Comparison of ENCODE assay signal across 15 cellular contexts in genomic region chr16:49557070-49557446, GRCh38.
DNase-seq lines count a peak whose midpoint lies in the region; ATAC-seq and TF ChIP-seq lines count a peak whose summit lies in the region.
"Had no signal": no experiment of that assay in that cellular context is flagged by ENCODE, and none has a peak within 500 bp of the region (broad histone marks: within the 10 kb centered on the region; RNA-seq: fewer than 3 reads in every experiment).

No MANE protein-coding gene starts in this region.

- peak overlapping the region; percentile 73 for H3K4me2 ChIP-seq in GM23338
- H3K4me2 ChIP-seq in neural progenitor cell: peak overlapping the region; percentile 83
- no peak overlapping the region for H3K4me2 ChIP-seq in osteoblast (ENCODE audit: insufficient read depth, low read length)

- H3K79me2 ChIP-seq in GM23338 (replicated peaks; ENCODE audit: insufficient read depth) (no peaks in the 10 kb centered on the region), neural progenitor cell (ENCODE audit: low read depth) (no peaks in the 10 kb centered on the region), osteoblast (ENCODE audit: insufficient read depth, low read length) (no peaks in the 10 kb centered on the region)

- no peaks in the 10 kb centered on the region for H3K9me3 ChIP-seq in neural progenitor cell (ENCODE audit: low read depth)
- no peaks in the 10 kb centered on the region for H3K9me3 ChIP-seq in osteoblast (ENCODE audit: low read depth, low read length)
- H3K9me3 ChIP-seq in MG63: no peaks in the 10 kb centered on the region
- H3K9me3 ChIP-seq: BE2C, heart right ventricle, pancreas had no signal

- H3K36me3 ChIP-seq in GM23338 (ENCODE audit: insufficient read depth) (no peaks in the 10 kb centered on the region), neural progenitor cell (no peaks in the 10 kb centered on the region), osteoblast (ENCODE audit: insufficient read depth, low read length) (no peaks in the 10 kb centered on the region), MG63 (no peaks in the 10 kb centered on the region)
- H3K36me3 ChIP-seq: BE2C, heart right ventricle, pancreas had no signal

- H3K36me3 Mint-ChIP-seq in GM23338 (ENCODE audit: low read depth): no peaks in the 10 kb centered on the region
- no peaks in the 10 kb centered on the region for H3K36me3 Mint-ChIP-seq in chondrocyte (ENCODE audit: low read depth)
- H3K36me3 Mint-ChIP-seq in neural progenitor cell: peaks cover 20% of the 10 kb centered on the region
- no peaks in the 10 kb centered on the region for H3K36me3 Mint-ChIP-seq in activated naive CD4-positive, alpha-beta T cell treated with anti-CD3 and anti-CD28 coated beads, Interleukin-2, amount 50 U/mL, for 72 hours
- H3K36me3 Mint-ChIP-seq: brain; stimulated activated naive B cell treated with anti-CD40 and anti-IgM and Interleukin-4, amounts not matched to agents 10 μg/mL and 1 μg/mL and 100 μg/mL, for 72 hours had no signal

- H3K4me3 Mint-ChIP-seq in GM23338 (peak overlapping the region; percentile 68; the same call in 2 of the 3 replicates), chondrocyte (ENCODE audit: unreplicated experiment) (peak overlapping the region; percentile 60), neural progenitor cell (no peak overlapping the region)
- H3K4me3 Mint-ChIP-seq: stimulated activated naive B cell treated with anti-CD40 and anti-IgM and Interleukin-4, amounts not matched to agents 10 μg/mL and 1 μg/mL and 100 μg/mL, for 72 hours had no signal

- peak; percentile 96 for ATAC-seq in GM23338
- ATAC-seq in activated naive CD4-positive, alpha-beta T cell treated with anti-CD3 and anti-CD28 coated beads, Interleukin-2, amount 50 U/mL, for 72 hours: no peak
- ATAC-seq: pancreas; stimulated activated naive B cell treated with anti-CD40 and anti-IgM and Interleukin-4, amounts not matched to agents 10 μg/mL and 1 μg/mL and 100 μg/mL, for 72 hours had no signal

- H4K20me1 ChIP-seq in GM23338 (replicated peaks; ENCODE audit: insufficient read depth) (no peaks in the 10 kb centered on the region), neural progenitor cell (ENCODE audit: low read depth) (peaks cover 18% of the 10 kb centered on the region), osteoblast (ENCODE audit: insufficient read depth, low read length) (peaks cover 7% of the 10 kb centered on the region)

- H3K27ac Mint-ChIP-seq in GM23338 (peak overlapping the region; percentile 86), chondrocyte (ENCODE audit: unreplicated experiment) (peak overlapping the region; percentile 79), neural progenitor cell (peak overlapping the region; percentile 35)
- H3K27ac Mint-ChIP-seq in activated naive CD4-positive, alpha-beta T cell treated with anti-CD3 and anti-CD28 coated beads, Interleukin-2, amount 50 U/mL, for 72 hours: no peak overlapping the region
- H3K27ac Mint-ChIP-seq: stimulated activated naive B cell treated with anti-CD40 and anti-IgM and Interleukin-4, amounts not matched to agents 10 μg/mL and 1 μg/mL and 100 μg/mL, for 72 hours had no signal

- peak overlapping the region; percentile 44 for H3K4me3 ChIP-seq in GM23338
- peak overlapping the region; percentile 43 for H3K4me3 ChIP-seq in neural progenitor cell
- H3K4me3 ChIP-seq in osteoblast (ENCODE audit: insufficient read depth, low read length): no peak overlapping the region
- no peak overlapping the region for H3K4me3 ChIP-seq in MG63
- H3K4me3 ChIP-seq: heart right ventricle, lung, pancreas had no signal

- H3K27ac ChIP-seq in GM23338 (ENCODE audit: low read depth) (no peak overlapping the region), neural progenitor cell (no peak overlapping the region), osteoblast (ENCODE audit: low read depth, low read length) (no peak overlapping the region)
- H3K27ac ChIP-seq: heart right ventricle, pancreas had no signal

- H3K4me1 Mint-ChIP-seq in GM23338 (no peaks in the 10 kb centered on the region; the same call in 1 of the 3 replicates), chondrocyte (ENCODE audit: low read depth) (no peaks in the 10 kb centered on the region), neural progenitor cell (peaks cover 20% of the 10 kb centered on the region)
- H3K4me1 Mint-ChIP-seq: stimulated activated naive B cell treated with anti-CD40 and anti-IgM and Interleukin-4, amounts not matched to agents 10 μg/mL and 1 μg/mL and 100 μg/mL, for 72 hours had no signal

- H3K27me3 ChIP-seq in GM23338 (ENCODE audit: insufficient read depth) (no peaks in the 10 kb centered on the region), neural progenitor cell (no peaks in the 10 kb centered on the region), osteoblast (ENCODE audit: insufficient read depth, low read length) (no peaks in the 10 kb centered on the region), MG63 (no peaks in the 10 kb centered on the region)
- H3K27me3 ChIP-seq: BE2C, heart right ventricle, pancreas had no signal

- no peaks in the 10 kb centered on the region for H3F3A ChIP-seq in GM23338 (replicated peaks; ENCODE audit: low read depth)
- peaks cover 22% of the 10 kb centered on the region for H3F3A ChIP-seq in neural progenitor cell (ENCODE audit: low read depth)

- TF ChIP-seq CTCF in GM23338 (conservative IDR thresholded peaks at IDR 0.05; ENCODE audit: low read depth in 2 of 2) (no peak), chondrocyte (IDR thresholded peaks at IDR 0.05) (no peak), neural progenitor cell (IDR thresholded peaks at IDR 0.05) (no peak), osteoblast (IDR thresholded peaks at IDR 0.05; ENCODE audit: extremely low read depth, low read depth, low read length) (no peak)

- H3K9ac ChIP-seq in neural progenitor cell: no peak overlapping the region

- H2AFZ ChIP-seq in GM23338: 0 out of 2 replicates have a peak overlapping the region, but pooled peaks have one; percentile 1
- no peak overlapping the region for H2AFZ ChIP-seq in neural progenitor cell (replicated peaks)
- no peak overlapping the region for H2AFZ ChIP-seq in osteoblast (ENCODE audit: low read length)

- H3K27me3 Mint-ChIP-seq in GM23338 (ENCODE audit: insufficient read depth, low read depth, poor library complexity) (peaks cover 2% of the 10 kb centered on the region), chondrocyte (ENCODE audit: low read depth) (peaks cover 3% of the 10 kb centered on the region), neural progenitor cell (ENCODE audit: insufficient read depth, low read depth) (peaks cover 2% of the 10 kb centered on the region)

- H3K9me2 ChIP-seq in GM23338 (ENCODE audit: insufficient read depth): 0 out of 2 replicates have a peak, but pooled peaks cover 6% of the 10 kb centered on the region

- peaks cover 13% of the 10 kb centered on the region for H3K4me1 ChIP-seq in GM23338 (ENCODE audit: insufficient read depth)
- H3K4me1 ChIP-seq in neural progenitor cell: peaks cover 20% of the 10 kb centered on the region
- peaks cover 8% of the 10 kb centered on the region for H3K4me1 ChIP-seq in osteoblast (ENCODE audit: insufficient read depth, low read length)
- H3K4me1 ChIP-seq: pancreas had no signal

- H3K9me3 Mint-ChIP-seq in GM23338 (no peaks in the 10 kb centered on the region), chondrocyte (ENCODE audit: low read depth) (no peaks in the 10 kb centered on the region), neural progenitor cell (no peaks in the 10 kb centered on the region)
- H3K9me3 Mint-ChIP-seq in activated naive CD4-positive, alpha-beta T cell treated with anti-CD3 and anti-CD28 coated beads, Interleukin-2, amount 50 U/mL, for 72 hours: no peaks in the 10 kb centered on the region
- H3K9me3 Mint-ChIP-seq: brain had no signal

- DNase-seq in GM23338 (ENCODE audit: low spot score) (peak; percentile 68), NCI-H2171 (lab: John Stamatoyannopoulos, UW) (peak; percentile 83), chondrocyte (ENCODE audit: low spot score) (no peak), neural progenitor cell (ENCODE audit: low spot score) (peak; percentile 91), osteoblast (ENCODE audit: insufficient read length, low spot score, missing footprints) (no peak), MG63 (no peak)
- no peak for DNase-seq in stimulated activated CD4-positive, alpha-beta T cell treated with anti-CD3 and anti-CD28 coated beads, Interleukin-2, amount 100 ng/mL, for 24 hours
- DNase-seq in activated naive CD4-positive, alpha-beta T cell treated with anti-CD3 and anti-CD28 coated beads, Interleukin-2, amount 50 U/mL, for 72 hours (ENCODE audit: low spot score in 2 of 2): no peak
- DNase-seq: BE2C; EL; heart right ventricle; pancreas; stimulated activated naive B cell treated with anti-CD40 and anti-IgM and Interleukin-4, amounts not matched to agents 10 μg/mL and 1 μg/mL and 100 μg/mL, for 72 hours had no signal

TF ChIP-seq in GM23338, 12 proteins besides CTCF, POLR2A, EP300 and RAD21:
- TF ChIP-seq CREB1 (CRISPR knock-in tag; IDR thresholded peaks at IDR 0.05; ENCODE audit: low read depth): 0 out of 2 replicates have a peak, but pooled peaks have one; percentile 23
- TF ChIP-seq ZNF331 (CRISPR knock-in tag; IDR thresholded peaks at IDR 0.05; ENCODE audit: low read depth): no peak
- TF ChIP-seq REST (IDR thresholded peaks at IDR 0.05; ENCODE audit: unreplicated experiment): no peak
- no peak for TF ChIP-seq JUNB (IDR thresholded peaks at IDR 0.05; ENCODE audit: unreplicated experiment)

Comparison
In these comparisons a context has a peak if more than half of its experiments do, and no peak if none do; other contexts are left out.
1. DNase-seq: peak in GM23338 (single experiment), NCI-H2171 (single experiment) and neural progenitor cell (single experiment); none in chondrocyte (single experiment), stimulated activated CD4-positive, alpha-beta T cell treated with anti-CD3 and anti-CD28 coated beads, Interleukin-2, amount 100 ng/mL, for 24 hours (0 of 2), activated naive CD4-positive, alpha-beta T cell treated with anti-CD3 and anti-CD28 coated beads, Interleukin-2, amount 50 U/mL, for 72 hours (0 of 2), osteoblast (single experiment) and MG63 (single experiment).
2. H3K4me3 ChIP-seq: peak in GM23338 (single experiment) and neural progenitor cell (single experiment); none in osteoblast (single experiment) and MG63 (single experiment).
3. H3K27ac Mint-ChIP-seq: peak in GM23338 (single experiment), chondrocyte (single experiment) and neural progenitor cell (single experiment); none in activated naive CD4-positive, alpha-beta T cell treated with anti-CD3 and anti-CD28 coated beads, Interleukin-2, amount 50 U/mL, for 72 hours (0 of 2).